ENCODE assay signal across 1 cellular context in genomic region chr1:191206808-191207207, GRCh38.
TF ChIP-seq lines count a peak whose summit lies in the region.

No MANE protein-coding gene starts in this region.

TF ChIP-seq in HCT116, 20 proteins besides CTCF, POLR2A, EP300 and RAD21 (continued from another document):
- TF ChIP-seq, protein P1, sequence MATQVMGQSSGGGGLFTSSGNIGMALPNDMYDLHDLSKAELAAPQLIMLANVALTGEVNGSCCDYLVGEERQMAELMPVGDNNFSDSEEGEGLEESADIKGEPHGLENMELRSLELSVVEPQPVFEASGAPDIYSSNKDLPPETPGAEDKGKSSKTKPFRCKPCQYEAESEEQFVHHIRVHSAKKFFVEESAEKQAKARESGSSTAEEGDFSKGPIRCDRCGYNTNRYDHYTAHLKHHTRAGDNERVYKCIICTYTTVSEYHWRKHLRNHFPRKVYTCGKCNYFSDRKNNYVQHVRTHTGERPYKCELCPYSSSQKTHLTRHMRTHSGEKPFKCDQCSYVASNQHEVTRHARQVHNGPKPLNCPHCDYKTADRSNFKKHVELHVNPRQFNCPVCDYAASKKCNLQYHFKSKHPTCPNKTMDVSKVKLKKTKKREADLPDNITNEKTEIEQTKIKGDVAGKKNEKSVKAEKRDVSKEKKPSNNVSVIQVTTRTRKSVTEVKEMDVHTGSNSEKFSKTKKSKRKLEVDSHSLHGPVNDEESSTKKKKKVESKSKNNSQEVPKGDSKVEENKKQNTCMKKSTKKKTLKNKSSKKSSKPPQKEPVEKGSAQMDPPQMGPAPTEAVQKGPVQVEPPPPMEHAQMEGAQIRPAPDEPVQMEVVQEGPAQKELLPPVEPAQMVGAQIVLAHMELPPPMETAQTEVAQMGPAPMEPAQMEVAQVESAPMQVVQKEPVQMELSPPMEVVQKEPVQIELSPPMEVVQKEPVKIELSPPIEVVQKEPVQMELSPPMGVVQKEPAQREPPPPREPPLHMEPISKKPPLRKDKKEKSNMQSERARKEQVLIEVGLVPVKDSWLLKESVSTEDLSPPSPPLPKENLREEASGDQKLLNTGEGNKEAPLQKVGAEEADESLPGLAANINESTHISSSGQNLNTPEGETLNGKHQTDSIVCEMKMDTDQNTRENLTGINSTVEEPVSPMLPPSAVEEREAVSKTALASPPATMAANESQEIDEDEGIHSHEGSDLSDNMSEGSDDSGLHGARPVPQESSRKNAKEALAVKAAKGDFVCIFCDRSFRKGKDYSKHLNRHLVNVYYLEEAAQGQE (IDR thresholded peaks at IDR 0.05; ENCODE audit: low read depth), result no peak
- TF ChIP-seq TCF7L2 (IDR thresholded peaks at IDR 0.05; ENCODE audit: borderline replicate concordance, extremely low read depth, insufficient read depth, insufficient read length), result no peak
- no peak for TF ChIP-seq FOSL1 (IDR thresholded peaks at IDR 0.05; ENCODE audit: low read depth)
- no peak for TF ChIP-seq POLR2AphosphoS5 (IDR thresholded peaks at IDR 0.05; ENCODE audit: low read depth, low read length)
- TF ChIP-seq EZH2 (IDR thresholded peaks at IDR 0.05), result no peak
- TF ChIP-seq ZFX (IDR thresholded peaks at IDR 0.05), result no peak
